ENCODE assay signal across 2 cellular contexts in genomic region chr17:7020894-7021664, GRCh38.
TF ChIP-seq lines count a peak whose summit lies in the region.

No MANE protein-coding gene starts in this region.

TF ChIP-seq in A549, 52 proteins besides CTCF, POLR2A, EP300 and RAD21 (continued from another document):
- TF ChIP-seq, protein P1, sequence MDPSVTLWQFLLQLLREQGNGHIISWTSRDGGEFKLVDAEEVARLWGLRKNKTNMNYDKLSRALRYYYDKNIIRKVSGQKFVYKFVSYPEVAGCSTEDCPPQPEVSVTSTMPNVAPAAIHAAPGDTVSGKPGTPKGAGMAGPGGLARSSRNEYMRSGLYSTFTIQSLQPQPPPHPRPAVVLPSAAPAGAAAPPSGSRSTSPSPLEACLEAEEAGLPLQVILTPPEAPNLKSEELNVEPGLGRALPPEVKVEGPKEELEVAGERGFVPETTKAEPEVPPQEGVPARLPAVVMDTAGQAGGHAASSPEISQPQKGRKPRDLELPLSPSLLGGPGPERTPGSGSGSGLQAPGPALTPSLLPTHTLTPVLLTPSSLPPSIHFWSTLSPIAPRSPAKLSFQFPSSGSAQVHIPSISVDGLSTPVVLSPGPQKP (IDR thresholded peaks at IDR 0.05; ENCODE audit: low read depth, low read length): no peak
- TF ChIP-seq TP53 (CRISPR knock-in tag; IDR thresholded peaks at IDR 0.05): no peak

TF ChIP-seq in HCT116, 20 proteins besides CTCF, POLR2A, EP300 and RAD21 (continued from another document):
- TF ChIP-seq ZBTB33 (IDR thresholded peaks at IDR 0.05; ENCODE audit: extremely low read depth, insufficient replicate concordance, low read length) (no peak), JUND (IDR thresholded peaks at IDR 0.05) (no peak), EZH2phosphoT487 (IDR thresholded peaks at IDR 0.05; ENCODE audit: borderline replicate concordance) (no peak), EGR1 (IDR thresholded peaks at IDR 0.05; ENCODE audit: low read depth) (no peak), ZNF274 (IDR thresholded peaks at IDR 0.05; ENCODE audit: low read depth, low read length) (no peak), CBX3 (IDR thresholded peaks at IDR 0.05; ENCODE audit: low read depth) (no peak), CEBPB (IDR thresholded peaks at IDR 0.05; ENCODE audit: low read depth) (no peak), TCF7L2 (IDR thresholded peaks at IDR 0.05; ENCODE audit: borderline replicate concordance, extremely low read depth, insufficient read depth, insufficient read length) (no peak), YY1 (IDR thresholded peaks at IDR 0.05; ENCODE audit: extremely low read depth, insufficient replicate concordance, low read depth, low read length) (no peak), REST (IDR thresholded peaks at IDR 0.05; ENCODE audit: low read depth) (no peak), ZFX (IDR thresholded peaks at IDR 0.05) (no peak), SRF (IDR thresholded peaks at IDR 0.05; ENCODE audit: low read depth) (no peak), ELF1 (IDR thresholded peaks at IDR 0.05; ENCODE audit: borderline replicate concordance, low read depth) (no peak), SP1 (IDR thresholded peaks at IDR 0.05; ENCODE audit: low read depth) (no peak), EZH2 (IDR thresholded peaks at IDR 0.05) (no peak), SIN3A (IDR thresholded peaks at IDR 0.05; ENCODE audit: low read depth) (no peak), POLR2AphosphoS5 (IDR thresholded peaks at IDR 0.05; ENCODE audit: low read depth, low read length) (no peak)
- TF ChIP-seq, protein P2, sequence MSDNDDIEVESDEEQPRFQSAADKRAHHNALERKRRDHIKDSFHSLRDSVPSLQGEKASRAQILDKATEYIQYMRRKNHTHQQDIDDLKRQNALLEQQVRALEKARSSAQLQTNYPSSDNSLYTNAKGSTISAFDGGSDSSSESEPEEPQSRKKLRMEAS (IDR thresholded peaks at IDR 0.05): no peak
- TF ChIP-seq, protein P3, sequence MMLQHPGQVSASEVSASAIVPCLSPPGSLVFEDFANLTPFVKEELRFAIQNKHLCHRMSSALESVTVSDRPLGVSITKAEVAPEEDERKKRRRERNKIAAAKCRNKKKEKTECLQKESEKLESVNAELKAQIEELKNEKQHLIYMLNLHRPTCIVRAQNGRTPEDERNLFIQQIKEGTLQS (IDR thresholded peaks at IDR 0.05): no peak
